ENCODE assay signal across 8 cellular contexts in genomic region chr11:94183886-94184264, GRCh38. TPM values are rescaled to one million over a fixed set of nuclear protein-coding genes. Genes with fewer than 3 reads are reported as not detected.
DNase-seq lines count a peak whose midpoint lies in the region; ATAC-seq, FAIRE-seq and TF ChIP-seq lines count a peak whose summit lies in the region.

No MANE protein-coding gene starts in this region.

- H3K27me3 Mint-ChIP-seq in astrocyte (ENCODE audit: low read depth, unreplicated experiment): no peaks in the 10 kb centered on the region

- peak overlapping the region; percentile 25 for H3K4me2 ChIP-seq in astrocyte (ENCODE audit: low read length)

- H3K4me1 Mint-ChIP-seq in astrocyte (ENCODE audit: low read depth, unreplicated experiment): peaks cover 13% of the 10 kb centered on the region

- peaks cover 20% of the 10 kb centered on the region for H3K36me3 ChIP-seq in astrocyte (ENCODE audit: insufficient read depth, low read length)

- H3K27me3 ChIP-seq in astrocyte (ENCODE audit: insufficient read depth, low read length): no peaks in the 10 kb centered on the region

- H3K79me2 ChIP-seq in astrocyte (ENCODE audit: insufficient read depth, low read length): no peaks in the 10 kb centered on the region

- H3K4me1 ChIP-seq in astrocyte (ENCODE audit: insufficient read depth, low read length): peaks cover 8% of the 10 kb centered on the region

- peak overlapping the region; percentile 60 for H3K27ac Mint-ChIP-seq in astrocyte (ENCODE audit: unreplicated experiment)

- TF ChIP-seq CTCF in GM12875 (IDR thresholded peaks at IDR 0.05; ENCODE audit: borderline replicate concordance, insufficient read depth, low read depth, low read length) (peak; percentile 78), astrocyte (IDR thresholded peaks at IDR 0.05; ENCODE audit: insufficient read depth, low read depth, low read length) (peak; percentile 86)

- H3K27ac ChIP-seq in astrocyte (ENCODE audit: low read depth, low read length): no peak overlapping the region

- no peaks in the 10 kb centered on the region for H3K9me3 ChIP-seq in astrocyte (ENCODE audit: insufficient read depth, low read depth, low read length)

- no peak for FAIRE-seq in astrocyte (lab: Jason Lieb, UNC)

- no peak overlapping the region for H3K4me3 Mint-ChIP-seq in astrocyte (ENCODE audit: unreplicated experiment)

- no peaks in the 10 kb centered on the region for H3K9me3 Mint-ChIP-seq in astrocyte (ENCODE audit: unreplicated experiment)

- ATAC-seq in HG02678 (IDR thresholded peaks at IDR 0.05; ENCODE audit: unreplicated experiment): peak; percentile 77

- H3K9ac ChIP-seq in astrocyte (ENCODE audit: low read length): no peak overlapping the region

- H2AFZ ChIP-seq in astrocyte (ENCODE audit: low read depth, low read length): no peak overlapping the region

- H3K4me3 ChIP-seq in GM12875 (ENCODE audit: low read depth, low read length): no peak overlapping the region
- H3K4me3 ChIP-seq in astrocyte (ENCODE audit: insufficient read depth, low read depth, low read length): no peak overlapping the region

- peaks cover 13% of the 10 kb centered on the region for H3K36me3 Mint-ChIP-seq in astrocyte (ENCODE audit: low read depth, unreplicated experiment)

- peaks cover 28% of the 10 kb centered on the region for H4K20me1 ChIP-seq in astrocyte (ENCODE audit: insufficient read depth, low read length)

- DNase-seq in AG20443 (ENCODE audit: low spot score) (peak; percentile 49), NCI-H460 (ENCODE audit: extremely low read depth, low read depth) (peak; percentile 43), astrocyte (ENCODE audit: low read depth) (peak; percentile 44), iPS-NIHi11 (ENCODE audit: low spot score) (peak; percentile 92), NCI-H1694 (lab: John Stamatoyannopoulos, UW) (no peak)
- DNase-seq in stimulated activated CD4-positive, alpha-beta T cell treated with anti-CD3 and anti-CD28 coated beads, Interleukin-12 subunit alpha, Interleukin-12 subunit beta, amount 100 ng/mL, for 4 hours: peak; percentile 10

RNA-seq across cellular contexts. Expression of gene PANX1, which starts 55.2 kb away (rescaled TPM):
- 16.1 and 16.2 TPM in 2 replicates for total RNA-seq in NCI-H460 (2014; rRNA removed; shearing (Covaris generic))
- 6.7 and 7.9 TPM in 2 replicates for polyA plus RNA-seq in NCI-H460 (2014; cell fraction: nucleus; rRNA removed)
- 42.1 and 46.8 TPM in 2 replicates for total RNA-seq in astrocyte
